ENCODE assay signal across 8 cellular contexts in the genomic region with DNA sequence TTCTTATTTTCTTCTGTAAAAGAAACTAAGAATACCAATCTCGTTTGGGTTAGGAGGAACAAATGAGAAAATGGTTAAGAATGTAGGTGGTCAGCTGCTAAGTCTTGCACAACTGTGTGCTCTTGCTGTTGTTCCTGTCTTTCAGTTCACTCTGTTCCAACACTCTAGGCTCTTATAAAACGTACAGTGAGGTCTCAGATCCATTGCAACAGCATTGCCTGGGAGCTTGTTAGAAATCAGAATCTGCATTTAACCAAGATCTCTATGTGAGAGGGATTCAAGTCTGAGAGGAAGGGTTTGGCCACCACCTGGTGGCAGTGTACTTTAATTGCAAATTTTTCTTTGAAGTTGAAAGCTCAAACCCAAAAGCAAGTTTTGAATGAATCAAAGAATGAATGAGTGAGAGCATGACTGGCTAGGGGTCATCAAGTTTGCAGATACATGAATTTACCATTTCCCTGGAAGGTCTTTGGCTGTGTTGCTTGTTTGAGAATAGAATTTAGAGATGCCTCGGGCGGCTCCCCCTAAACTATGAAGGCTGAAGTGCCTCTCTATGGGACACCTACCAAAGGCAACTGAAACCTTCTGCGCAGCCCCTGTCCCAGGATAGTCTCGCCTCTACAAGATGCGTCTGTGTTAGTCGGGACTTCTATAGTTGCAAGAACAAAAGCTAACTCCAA. TPM values are rescaled to one million over a fixed set of nuclear protein-coding genes. Genes with fewer than 3 reads are reported as not detected.
A peak's percentile ranks its signal among the peaks of the same experiment; 100 is the strongest.
DNase-seq lines count a peak whose midpoint lies in the region; ATAC-seq, FAIRE-seq and TF ChIP-seq lines count a peak whose summit lies in the region.

No MANE protein-coding gene starts in this region.

- no peaks in the 10 kb centered on the region; the same call in 1 of the 2 replicates for H4K20me1 ChIP-seq in HepG2 (ENCODE audit: insufficient read depth, low read length)

- no peak overlapping the region for H2AFZ ChIP-seq in HepG2 (ENCODE audit: low read length)

- POLR2A ChIA-PET in HepG2 (lab: Yijun Ruan, JAX): interaction anchor here (1.1 kb wide), 1 partner anchor 15 kb away, joined by 4 read pairs; no protein-coding TSS in a partner anchor

- no peak overlapping the region for H3K4me2 ChIP-seq in HepG2 (ENCODE audit: low read depth, low read length)

- 36% methylated on average over 8 of the region's 8 CpGs for WGBS in HepG2 (ENCODE audit: low lambda C conversion rate)

- FAIRE-seq in HepG2 (lab: Jason Lieb, UNC): peak; percentile 74

- H3K9ac ChIP-seq in HepG2 (ENCODE audit: insufficient read depth, low read depth, low read length): no peak overlapping the region

- no TSS peak for BruUV-seq in HepG2 (replicated peaks; lab: Mats Ljungman, UMichigan)

- peak; percentile 67; the same call in 1 of the 2 replicates for TF ChIP-seq RAD21 in HepG2 (CRISPR knock-in tag; IDR thresholded peaks at IDR 0.05)

- no peak for TF ChIP-seq CTCF in coronary artery (IDR thresholded peaks at IDR 0.05)
- TF ChIP-seq CTCF in HepG2 (CRISPR knock-in tag; IDR thresholded peaks at IDR 0.05): peak; percentile 72

- H3K79me2 ChIP-seq in HepG2 (ENCODE audit: insufficient read depth, low read length): no peaks in the 10 kb centered on the region

- in situ Hi-C loops in HepG2 (cut with HindIII; ENCODE audit: extremely low pct_ligation_motif_present, low pct_unique_long_range_greater_than_20kb): loop anchor here (5.0 kb wide), 1 partner anchor 129 kb away; no protein-coding TSS in a partner anchor

- CTCF ChIA-PET in HepG2 (lab: Yijun Ruan, JAX; ENCODE audit: low intra/inter-chr PET ratio, low total read pairs): interaction anchor here (0.7 to 1.8 kb wide), 7 partner anchors 15 to 178 kb away, joined by 3 to 16 read pairs (median 3); no protein-coding TSS in a partner anchor

- intact Hi-C loops in HepG2 (cut with micrococcal nuclease; ENCODE audit: unreplicated experiment): loop anchor here (5.0 kb wide), 2 partner anchors 129 to 199 kb away; no protein-coding TSS in a partner anchor

- no peaks in the 10 kb centered on the region for H3K9me3 ChIP-seq in HepG2 (ENCODE audit: low read length)

- ATAC-seq in HepG2 (peak; percentile 51), GM21367 (IDR thresholded peaks at IDR 0.05; ENCODE audit: unreplicated experiment) (no peak)

- TF ChIP-seq EP300 in HepG2 (IDR thresholded peaks at IDR 0.05; ENCODE audit: low read depth in 2 of 2, low read length in 2 of 2) (no peak), HepG2 (CRISPR knock-in tag; IDR thresholded peaks at IDR 0.05; ENCODE audit: borderline replicate concordance) (no peak)

- no peak for TF ChIP-seq POLR2A in HepG2 (IDR thresholded peaks at IDR 0.05; ENCODE audit: insufficient read depth in 1 of 2, low read depth in 2 of 2, low read length in 2 of 2)

- H3K36me3 ChIP-seq in HepG2 (replicated peaks in 1 of 2; ENCODE audit: control insufficient read depth in 1 of 2, insufficient read depth in 2 of 2, low read length in 2 of 2): no peaks in the 10 kb centered on the region

- H3K4me1 ChIP-seq in HepG2 (ENCODE audit: insufficient read depth, low read length): peaks cover 16% of the 10 kb centered on the region; the same call in 1 of the 2 replicates

- DNase-seq in DMS153 treated with DMSO at 0.1 percent for 48 hours (lab: John Stamatoyannopoulos, UW; ENCODE audit: unreplicated experiment) (peak; percentile 1), DMS153 (lab: John Stamatoyannopoulos, UW) (no peak), LHCN-M2 (ENCODE audit: low read depth) (peak; percentile 93), T-helper 1 cell (peak in 3 of 5 donors; percentile 19 to 47 (median 24)), coronary artery (ENCODE audit: low spot score) (no peak), HepG2 (ENCODE audit: low spot score) (peak; percentile 49), stromal cell of bone marrow (ENCODE audit: low read depth) (peak; percentile 66)

- H3K27me3 ChIP-seq in HepG2 (ENCODE audit: control insufficient read depth in 1 of 2, insufficient read depth in 2 of 2, low read length in 2 of 2): peaks cover 4 to 53% of the 10 kb centered on the region in 2 experiments; a peak in 3 of 5 replicates

- peak overlapping the region in 1 of 2 donors; percentile 61 for H3K27ac ChIP-seq in coronary artery
- H3K27ac ChIP-seq in HepG2 (ENCODE audit: extremely low read length, insufficient read depth, low read length): no peak overlapping the region

- H3K4me3 ChIP-seq in coronary artery (peak overlapping the region; percentile 26), HepG2 (replicated peaks in 1 of 3; ENCODE audit: insufficient read depth in 1 of 3, low read depth in 2 of 3, low read length in 3 of 3) (no peak overlapping the region)

RNA-seq across cellular contexts. Expression of a gene that starts 2.5 kb away (rescaled TPM):
- total RNA-seq in LHCN-M2 (2014; rRNA removed) (0.17 and 0.58 TPM in 2 replicates), HepG2 (2016; rRNA removed; fragmentation: Illumina TruSeq; extraction: Trizol) (not detected in 2 replicates)
- 0.04 TPM for polyA plus RNA-seq in LHCN-M2 (2012)
- total RNA-seq in HepG2 (2016; cell fraction: cytosol; rRNA removed; fragmentation: Illumina TruSeq; extraction: Trizol; ENCODE audit: low read depth): not detected in 2 replicates
- total RNA-seq in HepG2 (2016; cell fraction: insoluble cytoplasmic fraction; rRNA removed; fragmentation: Illumina TruSeq; extraction: Trizol): not detected in 2 replicates
- not detected in 2 replicates for total RNA-seq in HepG2 (2016; cell fraction: membrane; rRNA removed; fragmentation: Illumina TruSeq; extraction: Trizol)
- not detected in 2 replicates for total RNA-seq in HepG2 (2016; cell fraction: nucleus; rRNA removed; fragmentation: Illumina TruSeq; extraction: Trizol)
- polyA plus RNA-seq in HepG2 (2011; rRNA removed): not detected in 2 replicates
- polyA plus RNA-seq in HepG2 (2011; cell fraction: cytosol; rRNA removed): not detected in 2 replicates
- not detected in 2 replicates for polyA plus RNA-seq in HepG2 (2011; cell fraction: nucleus; rRNA removed)
- polyA plus RNA-seq in HepG2 (2012): not detected in 2 replicates
- polyA plus RNA-seq in HepG2 (2016; cell fraction: cytosol; fragmentation: Illumina TruSeq; extraction: Trizol; ENCODE audit: low read depth): not detected in 2 replicates
- not detected in 2 replicates for polyA plus RNA-seq in HepG2 (2016; cell fraction: insoluble cytoplasmic fraction; fragmentation: Illumina TruSeq; extraction: Trizol; ENCODE audit: low read depth)
- not detected in 2 replicates for polyA plus RNA-seq in HepG2 (2016; cell fraction: membrane; fragmentation: Illumina TruSeq; extraction: Trizol; ENCODE audit: low read depth)
- not detected in 2 replicates for polyA plus RNA-seq in HepG2 (2016; cell fraction: nucleus; fragmentation: Illumina TruSeq; extraction: Trizol; ENCODE audit: insufficient read depth, low read depth)
- 0.05 TPM in 1 of 2 replicates, not detected in the other for polyA minus RNA-seq in HepG2 (2011; rRNA and poly(A)+ RNA removed; ENCODE audit: low replicate concordance)
- polyA minus RNA-seq in HepG2 (2011; cell fraction: cytosol; rRNA and poly(A)+ RNA removed): not detected in 2 replicates
- not detected in 2 replicates for polyA minus RNA-seq in HepG2 (2011; cell fraction: nucleus; rRNA and poly(A)+ RNA removed)

RNA-seq across cellular contexts. Expression of a gene that starts 39.0 kb away (rescaled TPM):
- total RNA-seq in LHCN-M2 (2014; rRNA removed) (not detected in 2 replicates), HepG2 (2016; rRNA removed; fragmentation: Illumina TruSeq; extraction: Trizol) (not detected in 2 replicates)
- not detected for polyA plus RNA-seq in LHCN-M2 (2012)
- not detected in 2 replicates for total RNA-seq in HepG2 (2016; cell fraction: cytosol; rRNA removed; fragmentation: Illumina TruSeq; extraction: Trizol; ENCODE audit: low read depth)
- not detected in 2 replicates for total RNA-seq in HepG2 (2016; cell fraction: insoluble cytoplasmic fraction; rRNA removed; fragmentation: Illumina TruSeq; extraction: Trizol)
- not detected in 2 replicates for total RNA-seq in HepG2 (2016; cell fraction: membrane; rRNA removed; fragmentation: Illumina TruSeq; extraction: Trizol)
- not detected in 2 replicates for total RNA-seq in HepG2 (2016; cell fraction: nucleus; rRNA removed; fragmentation: Illumina TruSeq; extraction: Trizol)
- not detected in 2 replicates for polyA plus RNA-seq in HepG2 (2011; rRNA removed)
- polyA plus RNA-seq in HepG2 (2011; cell fraction: cytosol; rRNA removed): not detected in 2 replicates
- polyA plus RNA-seq in HepG2 (2011; cell fraction: nucleus; rRNA removed): not detected in 2 replicates
- not detected in 2 replicates for polyA plus RNA-seq in HepG2 (2012)
- polyA plus RNA-seq in HepG2 (2016; cell fraction: cytosol; fragmentation: Illumina TruSeq; extraction: Trizol; ENCODE audit: low read depth): not detected in 2 replicates
- polyA plus RNA-seq in HepG2 (2016; cell fraction: insoluble cytoplasmic fraction; fragmentation: Illumina TruSeq; extraction: Trizol; ENCODE audit: low read depth): not detected in 2 replicates
- not detected in 2 replicates for polyA plus RNA-seq in HepG2 (2016; cell fraction: membrane; fragmentation: Illumina TruSeq; extraction: Trizol; ENCODE audit: low read depth)
- polyA plus RNA-seq in HepG2 (2016; cell fraction: nucleus; fragmentation: Illumina TruSeq; extraction: Trizol; ENCODE audit: insufficient read depth, low read depth): not detected in 2 replicates
- polyA minus RNA-seq in HepG2 (2011; rRNA and poly(A)+ RNA removed; ENCODE audit: low replicate concordance): 0.05 TPM in 1 of 2 replicates, not detected in the other
- polyA minus RNA-seq in HepG2 (2011; cell fraction: cytosol; rRNA and poly(A)+ RNA removed): not detected in 2 replicates
- not detected in 2 replicates for polyA minus RNA-seq in HepG2 (2011; cell fraction: nucleus; rRNA and poly(A)+ RNA removed)

RNA-seq across cellular contexts. Expression of a gene that starts 46.1 kb away (rescaled TPM):
- total RNA-seq in LHCN-M2 (2014; rRNA removed): 0.06 TPM in 1 of 2 replicates, not detected in the other
- polyA plus RNA-seq in LHCN-M2 (2012): not detected
- total RNA-seq in HepG2 (2016; rRNA removed; fragmentation: Illumina TruSeq; extraction: Trizol): not detected in 2 replicates
- total RNA-seq in HepG2 (2016; cell fraction: cytosol; rRNA removed; fragmentation: Illumina TruSeq; extraction: Trizol; ENCODE audit: low read depth): not detected in 2 replicates
- total RNA-seq in HepG2 (2016; cell fraction: insoluble cytoplasmic fraction; rRNA removed; fragmentation: Illumina TruSeq; extraction: Trizol): not detected in 2 replicates
- total RNA-seq in HepG2 (2016; cell fraction: membrane; rRNA removed; fragmentation: Illumina TruSeq; extraction: Trizol): 0.31 TPM in 1 of 2 replicates, not detected in the other
- not detected in 2 replicates for total RNA-seq in HepG2 (2016; cell fraction: nucleus; rRNA removed; fragmentation: Illumina TruSeq; extraction: Trizol)
- polyA plus RNA-seq in HepG2 (2011; rRNA removed): 0.13 TPM in 1 of 2 replicates, not detected in the other
- polyA plus RNA-seq in HepG2 (2011; cell fraction: cytosol; rRNA removed): 0.12 TPM in 1 of 2 replicates, not detected in the other
- not detected in 2 replicates for polyA plus RNA-seq in HepG2 (2011; cell fraction: nucleus; rRNA removed)
- polyA plus RNA-seq in HepG2 (2012): 0.21 TPM in 1 of 2 replicates, not detected in the other
- polyA plus RNA-seq in HepG2 (2016; cell fraction: cytosol; fragmentation: Illumina TruSeq; extraction: Trizol; ENCODE audit: low read depth): 0.15 and 0.32 TPM in 2 replicates
- 0.26 TPM in 1 of 2 replicates, not detected in the other for polyA plus RNA-seq in HepG2 (2016; cell fraction: insoluble cytoplasmic fraction; fragmentation: Illumina TruSeq; extraction: Trizol; ENCODE audit: low read depth)
- 0.18 and 0.27 TPM in 2 replicates for polyA plus RNA-seq in HepG2 (2016; cell fraction: membrane; fragmentation: Illumina TruSeq; extraction: Trizol; ENCODE audit: low read depth)
- polyA plus RNA-seq in HepG2 (2016; cell fraction: nucleus; fragmentation: Illumina TruSeq; extraction: Trizol; ENCODE audit: insufficient read depth, low read depth): not detected in 2 replicates
- 1.8 TPM in 1 of 2 replicates, not detected in the other for polyA minus RNA-seq in HepG2 (2011; rRNA and poly(A)+ RNA removed; ENCODE audit: low replicate concordance)
- not detected in 2 replicates for polyA minus RNA-seq in HepG2 (2011; cell fraction: cytosol; rRNA and poly(A)+ RNA removed)
- not detected in 2 replicates for polyA minus RNA-seq in HepG2 (2011; cell fraction: nucleus; rRNA and poly(A)+ RNA removed)

Comparison
In these comparisons a context has a peak if more than half of its experiments do, and no peak if none do; other contexts are left out.
1. DNase-seq: peak in DMS153 treated with DMSO at 0.1 percent for 48 hours (single experiment), LHCN-M2 (single experiment), T-helper 1 cell (3 of 5), HepG2 (single experiment) and stromal cell of bone marrow (single experiment); none in DMS153 (single experiment) and coronary artery (single experiment).